ENCODE assay signal across 2 cellular contexts in the genomic region with DNA sequence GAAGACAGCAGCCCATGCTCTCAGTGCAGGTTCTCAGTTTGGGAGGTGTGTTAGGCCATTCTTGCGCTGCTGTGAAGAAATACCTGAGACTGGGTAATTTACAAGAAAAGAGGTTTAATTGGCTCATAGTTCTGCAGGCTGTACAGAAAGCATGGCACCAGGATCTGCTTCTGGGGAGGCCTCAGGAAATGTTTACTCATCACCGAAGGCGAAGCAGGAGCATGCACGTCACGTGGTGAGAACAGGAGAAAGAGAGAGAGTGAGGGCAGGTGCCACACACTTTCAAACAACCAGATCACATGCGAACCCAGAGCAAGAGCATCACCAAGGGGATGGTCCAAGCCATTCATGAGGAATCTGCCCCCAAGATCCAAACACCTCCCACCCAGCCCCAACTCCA.
TF ChIP-seq lines count a peak whose summit lies in the region.

No MANE protein-coding gene starts in this region.

TF ChIP-seq in HepG2, 621 proteins besides CTCF, POLR2A, EP300 and RAD21 (continues in another document):
- TF ChIP-seq, protein P1, sequence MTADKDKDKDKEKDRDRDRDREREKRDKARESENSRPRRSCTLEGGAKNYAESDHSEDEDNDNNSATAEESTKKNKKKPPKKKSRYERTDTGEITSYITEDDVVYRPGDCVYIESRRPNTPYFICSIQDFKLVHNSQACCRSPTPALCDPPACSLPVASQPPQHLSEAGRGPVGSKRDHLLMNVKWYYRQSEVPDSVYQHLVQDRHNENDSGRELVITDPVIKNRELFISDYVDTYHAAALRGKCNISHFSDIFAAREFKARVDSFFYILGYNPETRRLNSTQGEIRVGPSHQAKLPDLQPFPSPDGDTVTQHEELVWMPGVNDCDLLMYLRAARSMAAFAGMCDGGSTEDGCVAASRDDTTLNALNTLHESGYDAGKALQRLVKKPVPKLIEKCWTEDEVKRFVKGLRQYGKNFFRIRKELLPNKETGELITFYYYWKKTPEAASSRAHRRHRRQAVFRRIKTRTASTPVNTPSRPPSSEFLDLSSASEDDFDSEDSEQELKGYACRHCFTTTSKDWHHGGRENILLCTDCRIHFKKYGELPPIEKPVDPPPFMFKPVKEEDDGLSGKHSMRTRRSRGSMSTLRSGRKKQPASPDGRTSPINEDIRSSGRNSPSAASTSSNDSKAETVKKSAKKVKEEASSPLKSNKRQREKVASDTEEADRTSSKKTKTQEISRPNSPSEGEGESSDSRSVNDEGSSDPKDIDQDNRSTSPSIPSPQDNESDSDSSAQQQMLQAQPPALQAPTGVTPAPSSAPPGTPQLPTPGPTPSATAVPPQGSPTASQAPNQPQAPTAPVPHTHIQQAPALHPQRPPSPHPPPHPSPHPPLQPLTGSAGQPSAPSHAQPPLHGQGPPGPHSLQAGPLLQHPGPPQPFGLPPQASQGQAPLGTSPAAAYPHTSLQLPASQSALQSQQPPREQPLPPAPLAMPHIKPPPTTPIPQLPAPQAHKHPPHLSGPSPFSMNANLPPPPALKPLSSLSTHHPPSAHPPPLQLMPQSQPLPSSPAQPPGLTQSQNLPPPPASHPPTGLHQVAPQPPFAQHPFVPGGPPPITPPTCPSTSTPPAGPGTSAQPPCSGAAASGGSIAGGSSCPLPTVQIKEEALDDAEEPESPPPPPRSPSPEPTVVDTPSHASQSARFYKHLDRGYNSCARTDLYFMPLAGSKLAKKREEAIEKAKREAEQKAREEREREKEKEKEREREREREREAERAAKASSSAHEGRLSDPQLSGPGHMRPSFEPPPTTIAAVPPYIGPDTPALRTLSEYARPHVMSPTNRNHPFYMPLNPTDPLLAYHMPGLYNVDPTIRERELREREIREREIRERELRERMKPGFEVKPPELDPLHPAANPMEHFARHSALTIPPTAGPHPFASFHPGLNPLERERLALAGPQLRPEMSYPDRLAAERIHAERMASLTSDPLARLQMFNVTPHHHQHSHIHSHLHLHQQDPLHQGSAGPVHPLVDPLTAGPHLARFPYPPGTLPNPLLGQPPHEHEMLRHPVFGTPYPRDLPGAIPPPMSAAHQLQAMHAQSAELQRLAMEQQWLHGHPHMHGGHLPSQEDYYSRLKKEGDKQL (CRISPR knock-in tag; IDR thresholded peaks at IDR 0.05; ENCODE audit: low read depth), result no peak
- no peak for TF ChIP-seq FOXK1 (CRISPR knock-in tag; IDR thresholded peaks at IDR 0.05; ENCODE audit: borderline replicate concordance, low read depth)
- no peak for TF ChIP-seq CEBPB (IDR thresholded peaks at IDR 0.05; ENCODE audit: borderline replicate concordance, low read depth, low read length)
- no peak for TF ChIP-seq CHD2 (IDR thresholded peaks at IDR 0.05; ENCODE audit: low read depth, low read length)
- no peak for TF ChIP-seq PHB2 (IDR thresholded peaks at IDR 0.05; ENCODE audit: partially characterized antibody)
- no peak for TF ChIP-seq GFI1 (CRISPR knock-in tag; IDR thresholded peaks at IDR 0.05; ENCODE audit: borderline replicate concordance)
- TF ChIP-seq FIP1L1 (IDR thresholded peaks at IDR 0.05; ENCODE audit: borderline replicate concordance, insufficient read depth, low read depth, low read length), result no peak
- no peak for TF ChIP-seq ZNF235 (CRISPR knock-in tag; IDR thresholded peaks at IDR 0.05; ENCODE audit: borderline replicate concordance)
- TF ChIP-seq ISX (CRISPR knock-in tag; conservative IDR thresholded peaks at IDR 0.05), result no peak
- no peak for TF ChIP-seq MXI1 (IDR thresholded peaks at IDR 0.05; ENCODE audit: borderline replicate concordance, low read depth, low read length)
- no peak for TF ChIP-seq RARA (CRISPR knock-in tag; IDR thresholded peaks at IDR 0.05)
- TF ChIP-seq, protein P2, sequence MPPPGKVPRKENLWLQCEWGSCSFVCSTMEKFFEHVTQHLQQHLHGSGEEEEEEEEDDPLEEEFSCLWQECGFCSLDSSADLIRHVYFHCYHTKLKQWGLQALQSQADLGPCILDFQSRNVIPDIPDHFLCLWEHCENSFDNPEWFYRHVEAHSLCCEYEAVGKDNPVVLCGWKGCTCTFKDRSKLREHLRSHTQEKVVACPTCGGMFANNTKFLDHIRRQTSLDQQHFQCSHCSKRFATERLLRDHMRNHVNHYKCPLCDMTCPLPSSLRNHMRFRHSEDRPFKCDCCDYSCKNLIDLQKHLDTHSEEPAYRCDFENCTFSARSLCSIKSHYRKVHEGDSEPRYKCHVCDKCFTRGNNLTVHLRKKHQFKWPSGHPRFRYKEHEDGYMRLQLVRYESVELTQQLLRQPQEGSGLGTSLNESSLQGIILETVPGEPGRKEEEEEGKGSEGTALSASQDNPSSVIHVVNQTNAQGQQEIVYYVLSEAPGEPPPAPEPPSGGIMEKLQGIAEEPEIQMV (CRISPR knock-in tag; IDR thresholded peaks at IDR 0.05; ENCODE audit: low read depth), result no peak
- no peak for TF ChIP-seq SOX6 (IDR thresholded peaks at IDR 0.05)
- TF ChIP-seq SOX6 (CRISPR knock-in tag; IDR thresholded peaks at IDR 0.05), result no peak
- TF ChIP-seq, protein P3, sequence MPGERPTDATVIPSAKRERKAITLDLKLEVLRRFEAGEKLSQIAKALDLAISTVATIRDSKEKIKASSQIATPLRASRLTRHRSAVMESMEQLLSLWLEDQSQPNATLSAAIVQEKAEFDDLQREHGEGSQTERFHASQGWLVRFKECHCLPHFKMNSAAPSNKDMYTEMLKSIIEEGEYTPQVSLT (CRISPR knock-in tag; IDR thresholded peaks at IDR 0.05; ENCODE audit: borderline replicate concordance, low read depth), result no peak
- TF ChIP-seq, protein P4, sequence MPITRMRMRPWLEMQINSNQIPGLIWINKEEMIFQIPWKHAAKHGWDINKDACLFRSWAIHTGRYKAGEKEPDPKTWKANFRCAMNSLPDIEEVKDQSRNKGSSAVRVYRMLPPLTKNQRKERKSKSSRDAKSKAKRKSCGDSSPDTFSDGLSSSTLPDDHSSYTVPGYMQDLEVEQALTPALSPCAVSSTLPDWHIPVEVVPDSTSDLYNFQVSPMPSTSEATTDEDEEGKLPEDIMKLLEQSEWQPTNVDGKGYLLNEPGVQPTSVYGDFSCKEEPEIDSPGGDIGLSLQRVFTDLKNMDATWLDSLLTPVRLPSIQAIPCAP (CRISPR knock-in tag; IDR thresholded peaks at IDR 0.05; ENCODE audit: low read depth), result no peak
- TF ChIP-seq ZNF367 (CRISPR knock-in tag; IDR thresholded peaks at IDR 0.05; ENCODE audit: borderline replicate concordance), result no peak
- TF ChIP-seq ZNF841 (CRISPR knock-in tag; IDR thresholded peaks at IDR 0.05; ENCODE audit: borderline replicate concordance), result no peak
- TF ChIP-seq, protein P5, sequence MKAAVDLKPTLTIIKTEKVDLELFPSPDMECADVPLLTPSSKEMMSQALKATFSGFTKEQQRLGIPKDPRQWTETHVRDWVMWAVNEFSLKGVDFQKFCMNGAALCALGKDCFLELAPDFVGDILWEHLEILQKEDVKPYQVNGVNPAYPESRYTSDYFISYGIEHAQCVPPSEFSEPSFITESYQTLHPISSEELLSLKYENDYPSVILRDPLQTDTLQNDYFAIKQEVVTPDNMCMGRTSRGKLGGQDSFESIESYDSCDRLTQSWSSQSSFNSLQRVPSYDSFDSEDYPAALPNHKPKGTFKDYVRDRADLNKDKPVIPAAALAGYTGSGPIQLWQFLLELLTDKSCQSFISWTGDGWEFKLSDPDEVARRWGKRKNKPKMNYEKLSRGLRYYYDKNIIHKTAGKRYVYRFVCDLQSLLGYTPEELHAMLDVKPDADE (CRISPR knock-in tag; IDR thresholded peaks at IDR 0.05), result no peak
- no peak for TF ChIP-seq ZNF446 (CRISPR knock-in tag; IDR thresholded peaks at IDR 0.05)
- no peak for TF ChIP-seq ZC3H4 (CRISPR knock-in tag; IDR thresholded peaks at IDR 0.05; ENCODE audit: borderline replicate concordance)
- TF ChIP-seq FOSL2 (CRISPR knock-in tag; IDR thresholded peaks at IDR 0.05), result 0 out of 2 replicates have a peak, but pooled peaks have one; percentile 20

TF ChIP-seq in WTC11, 78 proteins besides CTCF, POLR2A, EP300 and RAD21:
- TF ChIP-seq TP53 (CRISPR knock-in tag; IDR thresholded peaks at IDR 0.05), result no peak
- TF ChIP-seq, protein P6, sequence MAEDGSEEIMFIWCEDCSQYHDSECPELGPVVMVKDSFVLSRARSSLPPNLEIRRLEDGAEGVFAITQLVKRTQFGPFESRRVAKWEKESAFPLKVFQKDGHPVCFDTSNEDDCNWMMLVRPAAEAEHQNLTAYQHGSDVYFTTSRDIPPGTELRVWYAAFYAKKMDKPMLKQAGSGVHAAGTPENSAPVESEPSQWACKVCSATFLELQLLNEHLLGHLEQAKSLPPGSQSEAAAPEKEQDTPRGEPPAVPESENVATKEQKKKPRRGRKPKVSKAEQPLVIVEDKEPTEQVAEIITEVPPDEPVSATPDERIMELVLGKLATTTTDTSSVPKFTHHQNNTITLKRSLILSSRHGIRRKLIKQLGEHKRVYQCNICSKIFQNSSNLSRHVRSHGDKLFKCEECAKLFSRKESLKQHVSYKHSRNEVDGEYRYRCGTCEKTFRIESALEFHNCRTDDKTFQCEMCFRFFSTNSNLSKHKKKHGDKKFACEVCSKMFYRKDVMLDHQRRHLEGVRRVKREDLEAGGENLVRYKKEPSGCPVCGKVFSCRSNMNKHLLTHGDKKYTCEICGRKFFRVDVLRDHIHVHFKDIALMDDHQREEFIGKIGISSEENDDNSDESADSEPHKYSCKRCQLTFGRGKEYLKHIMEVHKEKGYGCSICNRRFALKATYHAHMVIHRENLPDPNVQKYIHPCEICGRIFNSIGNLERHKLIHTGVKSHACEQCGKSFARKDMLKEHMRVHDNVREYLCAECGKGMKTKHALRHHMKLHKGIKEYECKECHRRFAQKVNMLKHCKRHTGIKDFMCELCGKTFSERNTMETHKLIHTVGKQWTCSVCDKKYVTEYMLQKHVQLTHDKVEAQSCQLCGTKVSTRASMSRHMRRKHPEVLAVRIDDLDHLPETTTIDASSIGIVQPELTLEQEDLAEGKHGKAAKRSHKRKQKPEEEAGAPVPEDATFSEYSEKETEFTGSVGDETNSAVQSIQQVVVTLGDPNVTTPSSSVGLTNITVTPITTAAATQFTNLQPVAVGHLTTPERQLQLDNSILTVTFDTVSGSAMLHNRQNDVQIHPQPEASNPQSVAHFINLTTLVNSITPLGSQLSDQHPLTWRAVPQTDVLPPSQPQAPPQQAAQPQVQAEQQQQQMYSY (CRISPR knock-in tag; IDR thresholded peaks at IDR 0.05), result 0 out of 2 replicates have a peak, but pooled peaks have one; percentile 26
